28 cellular contexts compared by ENCODE assay signal in genomic region chr4:126182801-126183200, GRCh38.
"Had no signal": no experiment of that assay in that cellular context is flagged by ENCODE, and none has a peak within 500 bp of the region (broad histone marks: within the 10 kb centered on the region; RNA-seq: fewer than 3 reads in every experiment).

No MANE protein-coding gene starts in this region.

- H3K27ac ChIP-seq: adrenal gland, Peyer's patch, SJSA1 had no signal

- H3K4me1 ChIP-seq: adrenal gland, Peyer's patch, SJSA1 had no signal

- H3K4me2 ChIP-seq: SK-N-SH had no signal

- H3K36me3 ChIP-seq: adrenal gland, MG63, Peyer's patch, SJSA1 had no signal

- DNase-seq: activated CD4-positive, alpha-beta T cell treated with anti-CD3 and anti-CD28 coated beads, Interleukin-2, amount 10 ng/mL, durations not matched to agents 24 days and 14 days; activated CD4-positive, alpha-beta T cell treated with anti-CD3 and anti-CD28 coated beads, Interleukin-2, amount 50 U/mL, for 48 hours; activated CD8-positive, alpha-beta T cell treated with anti-CD3 and anti-CD28 coated beads, Interleukin-2, amount 10 ng/mL, durations not matched to agents 7 days and 5 days; activated gamma-delta T cell treated with Interleukin-2 at 50 U/mL for 16 hours; activated naive CD4-positive, alpha-beta T cell treated with anti-CD3 and anti-CD28 coated beads for 36 hours; activated T-cell treated with anti-CD3 and anti-CD28 coated beads, Interleukin-2, amount 50 U/mL, for 4 hours; adrenal gland; anterior cingulate cortex; caudate nucleus; Kasumi-1; KG1; MG63; NCI-H1048; NCI-H1105 treated with DMSO at 0.1 percent for 48 hours; NCI-H1436; NCI-H1694; NCI-H1930; NCI-H2081 treated with DMSO at 0.1 percent for 48 hours; NCI-H345; NCI-H524 treated with DMSO at 0.1 percent for 48 hours; NCI-H748 treated with DMSO at 0.1 percent for 48 hours; NK-92 treated with Interleukin-12 subunit alpha and Interleukin-12 subunit beta, amount 100 ng/mL, for 24 hours; PC-3; Peyer's patch; RPMI8226; SHP77 treated with DMSO at 0.1 percent for 48 hours; SK-N-SH had no signal

- H3K4me3 ChIP-seq: adrenal gland, MG63, Peyer's patch, SJSA1 had no signal

- H3K9ac ChIP-seq: SK-N-SH had no signal

- H3K27me3 ChIP-seq: adrenal gland, MG63, Peyer's patch, SJSA1 had no signal

- H3K9me3 ChIP-seq: adrenal gland, MG63, Peyer's patch, SJSA1, SK-N-SH had no signal
